21 cellular contexts compared by ENCODE assay signal in the genomic region with DNA sequence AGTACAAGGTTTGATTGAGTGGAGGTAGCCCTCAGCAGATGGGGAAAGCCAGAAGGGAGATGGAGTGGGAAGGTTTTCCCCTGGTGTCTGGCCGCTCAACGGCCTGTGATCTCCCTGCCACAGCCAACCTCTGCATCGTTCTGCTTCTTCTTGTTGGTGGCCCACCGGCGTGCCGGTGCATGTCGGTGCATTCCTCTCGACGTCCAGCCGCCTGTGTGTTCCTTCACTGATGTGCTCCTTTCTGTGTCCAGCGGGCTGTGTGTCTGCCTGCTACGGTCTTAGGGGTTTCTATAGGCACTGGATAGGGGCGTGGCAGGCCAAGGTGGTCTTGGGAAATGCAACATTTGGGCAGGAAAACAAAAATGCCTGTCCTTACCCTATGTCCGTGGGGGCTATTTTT.
DNase-seq lines count a peak whose midpoint lies in the region; ATAC-seq, FAIRE-seq and TF ChIP-seq lines count a peak whose summit lies in the region.
"Had no signal": no experiment of that assay in that cellular context is flagged by ENCODE, and none has a peak within 500 bp of the region (broad histone marks: within the 10 kb centered on the region; RNA-seq: fewer than 3 reads in every experiment).

No MANE protein-coding gene starts in this region.

- no peak overlapping the region for H3K4me3 ChIP-seq in kidney (ENCODE audit: low read length in 2 of 2)
- H3K4me3 ChIP-seq: BLaER1 had no signal

- TF ChIP-seq CTCF in kidney (IDR thresholded peaks at IDR 0.05; ENCODE audit: borderline replicate concordance, extremely low read depth, insufficient read depth): no peak

- intact Hi-C loops in kidney (cut with DNase I): no loop called here

- no peaks in the 10 kb centered on the region for H3K36me3 ChIP-seq in kidney (ENCODE audit: control insufficient read depth in 1 of 2, insufficient read depth in 2 of 2, low read length in 2 of 2)
- H3K36me3 ChIP-seq: BE2C had no signal

- DNase-seq in D341Med (ENCODE audit: low spot score): peak; percentile 21
- DNase-seq in HTR-8/SVneo (ENCODE audit: insufficient read length, low spot score): no peak
- DNase-seq in kidney: peak; percentile 45
- DNase-seq in hippocampal formation (lab: John Stamatoyannopoulos, UW): no peak
- DNase-seq: 8988T; ACHN; BE2C; C1 segment of cervical spinal cord; CD4-positive, alpha-beta memory T cell; CD4-positive, CD25-positive, alpha-beta regulatory T cell; CD8-positive, alpha-beta memory T cell; COR-L47; DMS79 treated with DMSO at 0.1 percent for 48 hours; GF-D8 had no signal

- H3K27ac ChIP-seq in kidney (ENCODE audit: low read depth in 2 of 2, low read length in 2 of 2): no peak overlapping the region
- H3K27ac ChIP-seq: BLaER1 had no signal

- H3K9me3 ChIP-seq in kidney (ENCODE audit: control insufficient read depth in 1 of 2, low read length in 2 of 2): peaks cover 0 to 23% of the 10 kb centered on the region in 2 donors
- H3K9me3 ChIP-seq: BE2C had no signal

- FAIRE-seq in HTR-8/SVneo (lab: Jason Lieb, UNC) (peak; percentile 33), kidney (lab: Jason Lieb, UNC) (no peak)
- FAIRE-seq: A204.1, D721Med, G401.6, GM12891, GM19239 had no signal

- ATAC-seq in GM21576 (IDR thresholded peaks at IDR 0.05; ENCODE audit: unreplicated experiment): no peak

- H3K4me1 ChIP-seq in kidney (ENCODE audit: control insufficient read depth in 1 of 2, insufficient read depth in 1 of 2, low read depth in 1 of 2, low read length in 2 of 2): no peaks in the 10 kb centered on the region
- H3K4me1 ChIP-seq: BE2C, BLaER1 had no signal

- no peak overlapping the region for H3K9ac ChIP-seq in kidney (ENCODE audit: low read length in 2 of 2)
- H3K9ac ChIP-seq: BLaER1 had no signal

Comparison
In these comparisons a context has a peak if more than half of its experiments do, and no peak if none do; other contexts are left out.
1. DNase-seq: peak in D341Med (single experiment) and kidney (single experiment); none in HTR-8/SVneo (single experiment) and hippocampal formation (0 of 2).